Comparison of ENCODE assay signal across 1 cellular context in genomic region chr15:31335991-31336942, GRCh38.
A peak's percentile ranks its signal among the peaks of the same experiment; 100 is the strongest.
TF ChIP-seq lines count a peak whose summit lies in the region.

No MANE protein-coding gene starts in this region.

TF ChIP-seq in HepG2, 621 proteins besides CTCF, POLR2A, EP300 and RAD21 (continued from another document):
- peak; percentile 84 for TF ChIP-seq PPARG (CRISPR knock-in tag; conservative IDR thresholded peaks at IDR 0.05)
- TF ChIP-seq KLF16 (CRISPR knock-in tag; IDR thresholded peaks at IDR 0.05) = no peak
- 0 out of 2 replicates have a peak, but pooled peaks have one; percentile 32 for TF ChIP-seq NR2F6 (IDR thresholded peaks at IDR 0.05)
- TF ChIP-seq NR2F6 (CRISPR knock-in tag; IDR thresholded peaks at IDR 0.05) = no peak
- no peak for TF ChIP-seq ZNF460 (CRISPR knock-in tag; IDR thresholded peaks at IDR 0.05; ENCODE audit: borderline replicate concordance)
TF ChIP-seq in HepG2: peak in this region for 8.
